ENCODE assay signal across 1 cellular context in the genomic region with DNA sequence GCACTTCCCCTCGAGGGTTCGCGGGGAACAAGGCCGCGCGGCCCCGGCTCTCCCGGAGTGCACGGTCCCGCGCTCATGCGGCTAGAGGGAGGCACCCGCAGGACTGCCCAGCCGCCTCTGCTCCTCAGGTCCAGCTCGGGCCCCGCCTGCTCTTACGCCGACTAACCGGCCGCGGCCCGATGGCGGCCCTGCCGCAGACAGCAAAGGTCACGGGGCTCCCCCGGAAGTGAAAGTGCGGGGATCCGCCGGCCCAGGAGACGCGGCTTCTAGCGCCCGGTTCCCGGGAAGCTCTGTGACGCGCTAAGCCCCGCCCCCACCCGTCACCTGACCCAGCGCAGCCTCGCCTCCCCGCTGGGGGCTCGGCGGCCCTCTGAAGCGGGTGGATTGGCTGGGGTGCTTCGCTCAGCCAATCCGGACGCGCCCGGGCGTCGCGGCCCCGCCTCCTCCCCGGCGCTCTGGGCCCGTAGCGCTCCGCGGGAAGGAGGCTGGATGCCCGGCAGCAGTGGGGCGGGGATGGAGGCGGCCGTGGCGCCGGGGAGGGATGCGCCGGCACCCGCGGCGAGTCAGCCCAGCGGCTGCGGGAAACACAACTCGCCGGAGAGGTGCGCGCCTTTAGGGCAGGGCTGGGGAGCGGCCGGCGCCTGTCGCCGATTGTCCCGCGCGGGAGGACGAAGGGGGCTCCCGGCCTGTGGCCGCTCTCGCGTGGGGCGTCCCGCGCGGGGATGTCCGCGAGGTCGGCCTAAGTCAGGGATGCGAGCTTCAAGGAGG.
TF ChIP-seq lines count a peak whose summit lies in the region.

A gene with protein sequence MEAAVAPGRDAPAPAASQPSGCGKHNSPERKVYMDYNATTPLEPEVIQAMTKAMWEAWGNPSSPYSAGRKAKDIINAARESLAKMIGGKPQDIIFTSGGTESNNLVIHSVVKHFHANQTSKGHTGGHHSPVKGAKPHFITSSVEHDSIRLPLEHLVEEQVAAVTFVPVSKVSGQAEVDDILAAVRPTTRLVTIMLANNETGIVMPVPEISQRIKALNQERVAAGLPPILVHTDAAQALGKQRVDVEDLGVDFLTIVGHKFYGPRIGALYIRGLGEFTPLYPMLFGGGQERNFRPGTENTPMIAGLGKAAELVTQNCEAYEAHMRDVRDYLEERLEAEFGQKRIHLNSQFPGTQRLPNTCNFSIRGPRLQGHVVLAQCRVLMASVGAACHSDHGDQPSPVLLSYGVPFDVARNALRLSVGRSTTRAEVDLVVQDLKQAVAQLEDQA (plus strand): TSS at position 460 of the 768 bp plus-strand sequence. CDS start 54 bp downstream, at position 514.

TF ChIP-seq in HepG2, 621 proteins besides CTCF, POLR2A, EP300 and RAD21 (continued from another document and continues in another):
- TF ChIP-seq, protein P1, sequence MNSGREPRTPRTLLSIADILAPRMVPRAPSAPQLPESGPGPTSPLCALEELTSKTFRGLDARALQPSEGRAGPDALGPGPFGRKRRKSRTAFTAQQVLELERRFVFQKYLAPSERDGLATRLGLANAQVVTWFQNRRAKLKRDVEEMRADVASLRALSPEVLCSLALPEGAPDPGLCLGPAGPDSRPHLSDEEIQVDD (CRISPR knock-in tag; IDR thresholded peaks at IDR 0.05; ENCODE audit: borderline replicate concordance): peak; percentile 47; the same call in 1 of the 2 replicates
- TF ChIP-seq HIVEP1 (CRISPR knock-in tag; IDR thresholded peaks at IDR 0.05) (peak; percentile 96), GABPB1 (CRISPR knock-in tag; IDR thresholded peaks at IDR 0.05) (peak; percentile 99), NCOA1 (CRISPR knock-in tag; IDR thresholded peaks at IDR 0.05) (0 out of 2 replicates have a peak, but pooled peaks have one; percentile 39), ZC3H13 (CRISPR knock-in tag; IDR thresholded peaks at IDR 0.05) (peak; percentile 68), TRIM24 (CRISPR knock-in tag; IDR thresholded peaks at IDR 0.05) (no peak; the same call in 1 of the 2 replicates), YEATS2 (CRISPR knock-in tag; IDR thresholded peaks at IDR 0.05; ENCODE audit: borderline replicate concordance) (peak; percentile 94), ZFP90 (CRISPR knock-in tag; IDR thresholded peaks at IDR 0.05; ENCODE audit: borderline replicate concordance) (no peak), PHF8 (CRISPR knock-in tag; IDR thresholded peaks at IDR 0.05) (peak; percentile 100), ZFY (CRISPR knock-in tag; IDR thresholded peaks at IDR 0.05) (peak; percentile 99), ZFP82 (CRISPR knock-in tag; IDR thresholded peaks at IDR 0.05; ENCODE audit: borderline replicate concordance) (peak; percentile 71; the same call in 1 of the 2 replicates), ZNF224 (CRISPR knock-in tag; IDR thresholded peaks at IDR 0.05) (peak; percentile 93), TARDBP (CRISPR knock-in tag; IDR thresholded peaks at IDR 0.05) (peak; percentile 57; the same call in 1 of the 2 replicates), SMC3 (IDR thresholded peaks at IDR 0.05; ENCODE audit: low read length) (no peak), KDM3A (CRISPR knock-in tag; IDR thresholded peaks at IDR 0.05; ENCODE audit: low read depth) (peak; percentile 71; the same call in 1 of the 2 replicates), ZNF569 (CRISPR knock-in tag; IDR thresholded peaks at IDR 0.05; ENCODE audit: borderline replicate concordance) (no peak), STAT5B (CRISPR knock-in tag; IDR thresholded peaks at IDR 0.05) (no peak), ZNF766 (CRISPR knock-in tag; IDR thresholded peaks at IDR 0.05; ENCODE audit: borderline replicate concordance) (peak; percentile 86; the same call in 1 of the 2 replicates), ZNF776 (CRISPR knock-in tag; IDR thresholded peaks at IDR 0.05) (peak; percentile 78; the same call in 1 of the 2 replicates), TSC22D2 (CRISPR knock-in tag; IDR thresholded peaks at IDR 0.05; ENCODE audit: borderline replicate concordance) (peak; percentile 85; the same call in 1 of the 2 replicates), NFIB (CRISPR knock-in tag; IDR thresholded peaks at IDR 0.05; ENCODE audit: borderline replicate concordance) (0 out of 2 replicates have a peak, but pooled peaks have one; percentile 64), FOXA3 (CRISPR knock-in tag; IDR thresholded peaks at IDR 0.05) (no peak; the same call in 1 of the 2 replicates), ZNF30 (CRISPR knock-in tag; IDR thresholded peaks at IDR 0.05) (no peak), ELF1 (CRISPR knock-in tag; IDR thresholded peaks at IDR 0.05) (peak; percentile 87)
- TF ChIP-seq, protein P2, sequence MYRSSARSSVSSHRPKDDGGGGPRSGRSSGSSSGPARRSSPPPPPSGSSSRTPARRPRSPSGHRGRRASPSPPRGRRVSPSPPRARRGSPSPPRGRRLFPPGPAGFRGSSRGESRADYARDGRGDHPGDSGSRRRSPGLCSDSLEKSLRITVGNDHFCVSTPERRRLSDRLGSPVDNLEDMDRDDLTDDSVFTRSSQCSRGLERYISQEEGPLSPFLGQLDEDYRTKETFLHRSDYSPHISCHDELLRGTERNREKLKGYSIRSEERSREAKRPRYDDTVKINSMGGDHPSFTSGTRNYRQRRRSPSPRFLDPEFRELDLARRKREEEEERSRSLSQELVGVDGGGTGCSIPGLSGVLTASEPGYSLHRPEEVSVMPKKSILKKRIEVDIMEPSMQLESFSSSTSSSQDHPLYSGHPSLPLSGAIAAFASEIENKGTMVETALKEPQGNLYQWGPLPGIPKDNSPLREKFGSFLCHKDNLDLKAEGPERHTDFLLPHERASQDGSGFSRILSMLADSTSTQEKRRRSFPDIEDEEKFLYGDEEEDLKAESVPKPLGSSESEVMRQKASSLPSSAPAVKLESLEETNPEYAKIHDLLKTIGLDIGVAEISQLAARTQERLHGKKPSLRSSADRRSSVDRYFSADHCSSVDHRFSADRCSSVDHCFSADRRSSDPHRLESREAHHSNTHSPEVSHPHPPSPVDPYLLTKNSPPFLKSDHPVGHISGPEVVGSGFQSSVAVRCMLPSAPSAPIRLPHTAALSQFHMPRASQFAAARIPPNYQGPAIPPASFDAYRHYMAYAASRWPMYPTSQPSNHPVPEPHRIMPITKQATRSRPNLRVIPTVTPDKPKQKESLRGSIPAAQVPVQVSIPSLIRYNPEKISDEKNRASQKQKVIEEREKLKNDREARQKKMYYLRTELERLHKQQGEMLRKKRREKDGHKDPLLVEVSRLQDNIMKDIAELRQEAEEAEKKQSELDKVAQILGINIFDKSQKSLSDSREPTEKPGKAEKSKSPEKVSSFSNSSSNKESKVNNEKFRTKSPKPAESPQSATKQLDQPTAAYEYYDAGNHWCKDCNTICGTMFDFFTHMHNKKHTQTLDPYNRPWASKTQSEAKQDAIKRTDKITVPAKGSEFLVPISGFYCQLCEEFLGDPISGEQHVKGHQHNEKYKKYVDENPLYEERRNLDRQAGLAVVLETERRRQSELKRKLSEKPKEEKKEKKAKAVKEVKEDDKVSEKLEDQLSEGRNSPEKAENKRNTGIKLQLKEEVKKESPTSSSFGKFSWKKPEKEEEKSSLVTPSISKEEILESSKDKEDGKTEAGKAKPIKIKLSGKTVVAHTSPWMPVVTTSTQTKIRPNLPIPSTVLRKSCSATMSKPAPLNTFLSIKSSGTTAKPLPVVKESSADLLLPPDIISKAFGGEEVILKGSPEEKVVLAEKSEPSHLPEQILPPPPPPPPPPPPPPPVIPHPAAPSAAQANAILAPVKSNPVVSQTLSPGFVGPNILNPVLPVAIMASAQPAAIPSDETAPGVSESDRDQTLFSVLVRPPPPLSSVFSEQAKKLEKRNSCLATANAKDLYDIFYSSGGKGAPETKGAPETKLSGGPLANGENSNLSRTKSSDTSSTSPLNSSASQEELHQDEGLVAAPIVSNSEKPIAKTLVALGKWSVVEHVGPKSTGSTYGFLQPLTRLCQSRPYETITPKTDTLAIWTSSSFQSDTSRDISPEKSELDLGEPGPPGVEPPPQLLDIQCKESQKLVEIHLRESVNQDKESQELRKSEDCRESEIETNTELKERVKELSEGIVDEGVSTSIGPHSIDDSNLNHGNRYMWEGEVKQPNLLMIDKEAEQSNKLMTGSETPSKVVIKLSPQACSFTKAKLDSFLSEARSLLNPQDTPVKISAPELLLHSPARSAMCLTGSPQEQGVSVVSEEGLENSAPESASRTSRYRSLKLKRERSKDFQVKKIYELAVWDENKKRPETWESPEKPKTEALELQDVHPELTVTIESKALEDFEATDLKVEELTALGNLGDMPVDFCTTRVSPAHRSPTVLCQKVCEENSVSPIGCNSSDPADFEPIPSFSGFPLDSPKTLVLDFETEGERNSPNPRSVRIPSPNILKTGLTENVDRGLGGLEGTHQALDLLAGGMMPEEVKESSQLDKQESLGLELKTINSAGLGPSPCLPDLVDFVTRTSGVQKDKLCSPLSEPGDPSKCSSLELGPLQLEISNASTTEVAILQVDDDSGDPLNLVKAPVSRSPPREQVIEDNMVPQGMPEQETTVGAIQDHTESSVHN (CRISPR knock-in tag; IDR thresholded peaks at IDR 0.05): no peak; the same call in 1 of the 2 replicates
- TF ChIP-seq, protein P3, sequence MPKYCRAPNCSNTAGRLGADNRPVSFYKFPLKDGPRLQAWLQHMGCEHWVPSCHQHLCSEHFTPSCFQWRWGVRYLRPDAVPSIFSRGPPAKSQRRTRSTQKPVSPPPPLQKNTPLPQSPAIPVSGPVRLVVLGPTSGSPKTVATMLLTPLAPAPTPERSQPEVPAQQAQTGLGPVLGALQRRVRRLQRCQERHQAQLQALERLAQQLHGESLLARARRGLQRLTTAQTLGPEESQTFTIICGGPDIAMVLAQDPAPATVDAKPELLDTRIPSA (CRISPR knock-in tag; IDR thresholded peaks at IDR 0.05; ENCODE audit: borderline replicate concordance): peak; percentile 36; the same call in 1 of the 2 replicates
- TF ChIP-seq, protein P4, sequence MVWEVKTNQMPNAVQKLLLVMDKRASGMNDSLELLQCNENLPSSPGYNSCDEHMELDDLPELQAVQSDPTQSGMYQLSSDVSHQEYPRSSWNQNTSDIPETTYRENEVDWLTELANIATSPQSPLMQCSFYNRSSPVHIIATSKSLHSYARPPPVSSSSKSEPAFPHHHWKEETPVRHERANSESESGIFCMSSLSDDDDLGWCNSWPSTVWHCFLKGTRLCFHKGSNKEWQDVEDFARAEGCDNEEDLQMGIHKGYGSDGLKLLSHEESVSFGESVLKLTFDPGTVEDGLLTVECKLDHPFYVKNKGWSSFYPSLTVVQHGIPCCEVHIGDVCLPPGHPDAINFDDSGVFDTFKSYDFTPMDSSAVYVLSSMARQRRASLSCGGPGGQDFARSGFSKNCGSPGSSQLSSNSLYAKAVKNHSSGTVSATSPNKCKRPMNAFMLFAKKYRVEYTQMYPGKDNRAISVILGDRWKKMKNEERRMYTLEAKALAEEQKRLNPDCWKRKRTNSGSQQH (CRISPR knock-in tag; IDR thresholded peaks at IDR 0.05; ENCODE audit: low read depth): 0 out of 2 replicates have a peak, but pooled peaks have one; percentile 38
- TF ChIP-seq, protein P5, sequence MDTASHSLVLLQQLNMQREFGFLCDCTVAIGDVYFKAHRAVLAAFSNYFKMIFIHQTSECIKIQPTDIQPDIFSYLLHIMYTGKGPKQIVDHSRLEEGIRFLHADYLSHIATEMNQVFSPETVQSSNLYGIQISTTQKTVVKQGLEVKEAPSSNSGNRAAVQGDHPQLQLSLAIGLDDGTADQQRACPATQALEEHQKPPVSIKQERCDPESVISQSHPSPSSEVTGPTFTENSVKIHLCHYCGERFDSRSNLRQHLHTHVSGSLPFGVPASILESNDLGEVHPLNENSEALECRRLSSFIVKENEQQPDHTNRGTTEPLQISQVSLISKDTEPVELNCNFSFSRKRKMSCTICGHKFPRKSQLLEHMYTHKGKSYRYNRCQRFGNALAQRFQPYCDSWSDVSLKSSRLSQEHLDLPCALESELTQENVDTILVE (CRISPR knock-in tag; IDR thresholded peaks at IDR 0.05): peak; percentile 100
- TF ChIP-seq, protein P6, sequence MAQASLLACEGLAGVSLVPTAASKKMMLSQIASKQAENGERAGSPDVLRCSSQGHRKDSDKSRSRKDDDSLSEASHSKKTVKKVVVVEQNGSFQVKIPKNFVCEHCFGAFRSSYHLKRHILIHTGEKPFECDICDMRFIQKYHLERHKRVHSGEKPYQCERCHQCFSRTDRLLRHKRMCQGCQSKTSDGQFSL (CRISPR knock-in tag; IDR thresholded peaks at IDR 0.05): peak; percentile 47; the same call in 1 of the 2 replicates
- TF ChIP-seq, protein P7, sequence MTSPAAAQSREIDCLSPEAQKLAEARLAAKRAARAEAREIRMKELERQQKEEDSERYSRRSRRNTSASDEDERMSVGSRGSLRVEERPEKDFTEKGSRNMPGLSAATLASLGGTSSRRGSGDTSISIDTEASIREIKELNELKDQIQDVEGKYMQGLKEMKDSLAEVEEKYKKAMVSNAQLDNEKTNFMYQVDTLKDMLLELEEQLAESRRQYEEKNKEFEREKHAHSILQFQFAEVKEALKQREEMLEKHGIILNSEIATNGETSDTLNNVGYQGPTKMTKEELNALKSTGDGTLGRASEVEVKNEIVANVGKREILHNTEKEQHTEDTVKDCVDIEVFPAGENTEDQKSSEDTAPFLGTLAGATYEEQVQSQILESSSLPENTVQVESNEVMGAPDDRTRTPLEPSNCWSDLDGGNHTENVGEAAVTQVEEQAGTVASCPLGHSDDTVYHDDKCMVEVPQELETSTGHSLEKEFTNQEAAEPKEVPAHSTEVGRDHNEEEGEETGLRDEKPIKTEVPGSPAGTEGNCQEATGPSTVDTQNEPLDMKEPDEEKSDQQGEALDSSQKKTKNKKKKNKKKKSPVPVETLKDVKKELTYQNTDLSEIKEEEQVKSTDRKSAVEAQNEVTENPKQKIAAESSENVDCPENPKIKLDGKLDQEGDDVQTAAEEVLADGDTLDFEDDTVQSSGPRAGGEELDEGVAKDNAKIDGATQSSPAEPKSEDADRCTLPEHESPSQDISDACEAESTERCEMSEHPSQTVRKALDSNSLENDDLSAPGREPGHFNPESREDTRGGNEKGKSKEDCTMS (CRISPR knock-in tag; conservative IDR thresholded peaks at IDR 0.05): no peak
- TF ChIP-seq, protein P8, sequence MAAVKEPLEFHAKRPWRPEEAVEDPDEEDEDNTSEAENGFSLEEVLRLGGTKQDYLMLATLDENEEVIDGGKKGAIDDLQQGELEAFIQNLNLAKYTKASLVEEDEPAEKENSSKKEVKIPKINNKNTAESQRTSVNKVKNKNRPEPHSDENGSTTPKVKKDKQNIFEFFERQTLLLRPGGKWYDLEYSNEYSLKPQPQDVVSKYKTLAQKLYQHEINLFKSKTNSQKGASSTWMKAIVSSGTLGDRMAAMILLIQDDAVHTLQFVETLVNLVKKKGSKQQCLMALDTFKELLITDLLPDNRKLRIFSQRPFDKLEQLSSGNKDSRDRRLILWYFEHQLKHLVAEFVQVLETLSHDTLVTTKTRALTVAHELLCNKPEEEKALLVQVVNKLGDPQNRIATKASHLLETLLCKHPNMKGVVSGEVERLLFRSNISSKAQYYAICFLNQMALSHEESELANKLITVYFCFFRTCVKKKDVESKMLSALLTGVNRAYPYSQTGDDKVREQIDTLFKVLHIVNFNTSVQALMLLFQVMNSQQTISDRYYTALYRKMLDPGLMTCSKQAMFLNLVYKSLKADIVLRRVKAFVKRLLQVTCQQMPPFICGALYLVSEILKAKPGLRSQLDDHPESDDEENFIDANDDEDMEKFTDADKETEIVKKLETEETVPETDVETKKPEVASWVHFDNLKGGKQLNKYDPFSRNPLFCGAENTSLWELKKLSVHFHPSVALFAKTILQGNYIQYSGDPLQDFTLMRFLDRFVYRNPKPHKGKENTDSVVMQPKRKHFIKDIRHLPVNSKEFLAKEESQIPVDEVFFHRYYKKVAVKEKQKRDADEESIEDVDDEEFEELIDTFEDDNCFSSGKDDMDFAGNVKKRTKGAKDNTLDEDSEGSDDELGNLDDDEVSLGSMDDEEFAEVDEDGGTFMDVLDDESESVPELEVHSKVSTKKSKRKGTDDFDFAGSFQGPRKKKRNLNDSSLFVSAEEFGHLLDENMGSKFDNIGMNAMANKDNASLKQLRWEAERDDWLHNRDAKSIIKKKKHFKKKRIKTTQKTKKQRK (IDR thresholded peaks at IDR 0.05; ENCODE audit: low read length): no peak
- TF ChIP-seq, protein P9, sequence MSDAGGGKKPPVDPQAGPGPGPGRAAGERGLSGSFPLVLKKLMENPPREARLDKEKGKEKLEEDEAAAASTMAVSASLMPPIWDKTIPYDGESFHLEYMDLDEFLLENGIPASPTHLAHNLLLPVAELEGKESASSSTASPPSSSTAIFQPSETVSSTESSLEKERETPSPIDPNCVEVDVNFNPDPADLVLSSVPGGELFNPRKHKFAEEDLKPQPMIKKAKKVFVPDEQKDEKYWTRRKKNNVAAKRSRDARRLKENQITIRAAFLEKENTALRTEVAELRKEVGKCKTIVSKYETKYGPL (CRISPR knock-in tag; IDR thresholded peaks at IDR 0.05): no peak
